8 cellular contexts compared by ENCODE assay signal in genomic region chr15:24772709-24773373, GRCh38.
DNase-seq lines count a peak whose midpoint lies in the region; ATAC-seq and TF ChIP-seq lines count a peak whose summit lies in the region.

No MANE protein-coding gene starts in this region.

- peak overlapping the region; percentile 95 to 97 (median 97) for H3K4me3 Mint-ChIP-seq in nephron
- peak overlapping the region; percentile 85 to 92 for H3K4me3 Mint-ChIP-seq in stimulated activated naive B cell treated with anti-CD40 and anti-IgM and Interleukin-4, amounts not matched to agents 10 μg/mL and 1 μg/mL and 100 μg/mL, for 72 hours

- no peaks in the 10 kb centered on the region for H3K4me1 Mint-ChIP-seq in nephron
- H3K4me1 Mint-ChIP-seq in stimulated activated naive B cell treated with anti-CD40 and anti-IgM and Interleukin-4, amounts not matched to agents 10 μg/mL and 1 μg/mL and 100 μg/mL, for 72 hours, result peaks cover 0 to 4% of the 10 kb centered on the region in 2 donors

- no peaks in the 10 kb centered on the region for H3K36me3 Mint-ChIP-seq in nephron (ENCODE audit: low read depth)
- H3K36me3 Mint-ChIP-seq in stimulated activated naive B cell treated with anti-CD40 and anti-IgM and Interleukin-4, amounts not matched to agents 10 μg/mL and 1 μg/mL and 100 μg/mL, for 72 hours, result peaks cover 6 to 18% of the 10 kb centered on the region in 2 donors

- ATAC-seq in stimulated activated naive B cell treated with anti-CD40 and anti-IgM and Interleukin-4, amounts not matched to agents 10 μg/mL and 1 μg/mL and 100 μg/mL, for 72 hours (replicated peaks), result peak; percentile 93 to 97
- ATAC-seq in HG03039 (IDR thresholded peaks at IDR 0.05; ENCODE audit: unreplicated experiment), result no peak

- peaks cover 21% of the 10 kb centered on the region for H3K9me3 Mint-ChIP-seq in nephron
- H3K9me3 Mint-ChIP-seq in stimulated activated naive B cell treated with anti-CD40 and anti-IgM and Interleukin-4, amounts not matched to agents 10 μg/mL and 1 μg/mL and 100 μg/mL, for 72 hours, result peaks cover 16 to 24% of the 10 kb centered on the region in 2 donors

- H3K4me3 ChIP-seq in foreskin fibroblast (ENCODE audit: low read depth in 1 of 2, low read length in 2 of 2), result peak overlapping the region; percentile 47 to 62

- H3K27me3 Mint-ChIP-seq in nephron (ENCODE audit: low read depth), result peaks cover 23% of the 10 kb centered on the region
- peaks cover 14 to 20% of the 10 kb centered on the region in 2 donors for H3K27me3 Mint-ChIP-seq in stimulated activated naive B cell treated with anti-CD40 and anti-IgM and Interleukin-4, amounts not matched to agents 10 μg/mL and 1 μg/mL and 100 μg/mL, for 72 hours

- DNase-seq in DMS 273 treated with DMSO at 0.1 percent for 48 hours (lab: John Stamatoyannopoulos, UW) (peak; percentile 45), NCI-H82 (lab: John Stamatoyannopoulos, UW) (peak; percentile 81), activated gamma-delta T cell treated with Interleukin-2 at 50 U/mL for 16 hours (peak; percentile 32), foreskin fibroblast (peak; percentile 75 to 89), NCI-H2196 (lab: John Stamatoyannopoulos, UW; ENCODE audit: unreplicated experiment) (no peak)
- peak; percentile 68 for DNase-seq in stimulated activated naive B cell treated with anti-CD40 and anti-IgM and Interleukin-4, amounts not matched to agents 10 μg/mL and 1 μg/mL and 100 μg/mL, for 72 hours

- no peak for TF ChIP-seq CTCF in foreskin fibroblast (IDR thresholded peaks at IDR 0.05; ENCODE audit: low read depth, low read length)
- no peak for TF ChIP-seq CTCF in nephron (IDR thresholded peaks at IDR 0.05; ENCODE audit: unreplicated experiment in 3 of 3)

- peak overlapping the region; percentile 98 to 99 (median 99) for H3K27ac Mint-ChIP-seq in nephron
- H3K27ac Mint-ChIP-seq in stimulated activated naive B cell treated with anti-CD40 and anti-IgM and Interleukin-4, amounts not matched to agents 10 μg/mL and 1 μg/mL and 100 μg/mL, for 72 hours, result peak overlapping the region; percentile 96
